Comparison of ENCODE assay signal across 3 cellular contexts in genomic region chr7:33421384-33421783, GRCh38.
A peak's percentile ranks its signal among the peaks of the same experiment; 100 is the strongest.
TF ChIP-seq lines count a peak whose summit lies in the region.

No MANE protein-coding gene starts in this region.

TF ChIP-seq in A549, 52 proteins besides CTCF, POLR2A, EP300 and RAD21:
- no peak for TF ChIP-seq KDM5A (IDR thresholded peaks at IDR 0.05)
- TF ChIP-seq HEYL (CRISPR knock-in tag; IDR thresholded peaks at IDR 0.05) = no peak
- no peak for TF ChIP-seq ATOH8 (CRISPR knock-in tag; IDR thresholded peaks at IDR 0.05; ENCODE audit: low read depth)
- no peak for TF ChIP-seq CEBPB (IDR thresholded peaks at IDR 0.05)
- no peak for TF ChIP-seq EHF (CRISPR knock-in tag; IDR thresholded peaks at IDR 0.05)
- TF ChIP-seq POLR2AphosphoS2 (conservative IDR thresholded peaks at IDR 0.05; ENCODE audit: low read length) = no peak
- no peak for TF ChIP-seq MAZ (IDR thresholded peaks at IDR 0.05; ENCODE audit: borderline replicate concordance, low read depth, low read length)
- no peak for TF ChIP-seq RNF2 (IDR thresholded peaks at IDR 0.05; ENCODE audit: borderline replicate concordance, low read depth)
- TF ChIP-seq HOXB5 (CRISPR knock-in tag; IDR thresholded peaks at IDR 0.05) = no peak
- TF ChIP-seq TFCP2L1 (CRISPR knock-in tag; IDR thresholded peaks at IDR 0.05) = no peak
- no peak for TF ChIP-seq CBX8 (IDR thresholded peaks at IDR 0.05)
- TF ChIP-seq CHD4 (IDR thresholded peaks at IDR 0.05; ENCODE audit: borderline replicate concordance) = no peak
- no peak for TF ChIP-seq GATA3 (IDR thresholded peaks at IDR 0.05; ENCODE audit: borderline replicate concordance)
- no peak for TF ChIP-seq JUN (IDR thresholded peaks at IDR 0.05)
- TF ChIP-seq NFE2L2 (conservative IDR thresholded peaks at IDR 0.05; ENCODE audit: low read length) = no peak
- no peak for TF ChIP-seq CHD2 (IDR thresholded peaks at IDR 0.05; ENCODE audit: low read length, partially characterized antibody)
- TF ChIP-seq, protein P1, sequence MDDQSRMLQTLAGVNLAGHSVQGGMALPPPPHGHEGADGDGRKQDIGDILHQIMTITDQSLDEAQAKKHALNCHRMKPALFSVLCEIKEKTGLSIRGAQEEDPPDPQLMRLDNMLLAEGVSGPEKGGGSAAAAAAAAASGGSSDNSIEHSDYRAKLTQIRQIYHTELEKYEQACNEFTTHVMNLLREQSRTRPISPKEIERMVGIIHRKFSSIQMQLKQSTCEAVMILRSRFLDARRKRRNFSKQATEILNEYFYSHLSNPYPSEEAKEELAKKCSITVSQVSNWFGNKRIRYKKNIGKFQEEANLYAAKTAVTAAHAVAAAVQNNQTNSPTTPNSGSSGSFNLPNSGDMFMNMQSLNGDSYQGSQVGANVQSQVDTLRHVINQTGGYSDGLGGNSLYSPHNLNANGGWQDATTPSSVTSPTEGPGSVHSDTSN (IDR thresholded peaks at IDR 0.05) = no peak
- TF ChIP-seq TP53 (CRISPR knock-in tag; IDR thresholded peaks at IDR 0.05) = no peak

TF ChIP-seq in endothelial cell of umbilical vein, 7 proteins besides CTCF, POLR2A, EP300 and RAD21:
- TF ChIP-seq JUN (IDR thresholded peaks at IDR 0.05; ENCODE audit: borderline replicate concordance, insufficient read depth, insufficient read length, low read depth) (no peak), POLR2AphosphoS5 (IDR thresholded peaks at IDR 0.05; ENCODE audit: insufficient read depth, low read depth, low read length) (no peak), GATA2 (IDR thresholded peaks at IDR 0.05; ENCODE audit: insufficient read depth, insufficient read length, low read depth, low read length) (no peak)
TF ChIP-seq in endothelial cell of umbilical vein: peak in this region for 0.

TF ChIP-seq in liver, 16 proteins besides CTCF, POLR2A, EP300 and RAD21:
- TF ChIP-seq, protein P2, sequence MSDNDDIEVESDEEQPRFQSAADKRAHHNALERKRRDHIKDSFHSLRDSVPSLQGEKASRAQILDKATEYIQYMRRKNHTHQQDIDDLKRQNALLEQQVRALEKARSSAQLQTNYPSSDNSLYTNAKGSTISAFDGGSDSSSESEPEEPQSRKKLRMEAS (IDR thresholded peaks at IDR 0.05) = no peak
- TF ChIP-seq YY1 (IDR thresholded peaks at IDR 0.05) (peak; percentile 21), NR2F2 (IDR thresholded peaks at IDR 0.05) (no peak), ZBTB33 (IDR thresholded peaks at IDR 0.05) (no peak), EGR1 (IDR thresholded peaks at IDR 0.05; ENCODE audit: low read depth in 2 of 2) (no peak), GABPA (IDR thresholded peaks at IDR 0.05 in 1 of 2, conservative IDR thresholded peaks at IDR 0.05 in 1 of 2) (no peak), JUND (IDR thresholded peaks at IDR 0.05) (no peak), FOXA1 (IDR thresholded peaks at IDR 0.05) (peak; percentile 5), REST (IDR thresholded peaks at IDR 0.05) (no peak), TAF1 (conservative IDR thresholded peaks at IDR 0.05) (no peak), HNF4G (IDR thresholded peaks at IDR 0.05) (no peak), FOXA2 (IDR thresholded peaks at IDR 0.05) (no peak), RXRA (IDR thresholded peaks at IDR 0.05) (no peak), HNF4A (conservative IDR thresholded peaks at IDR 0.05) (no peak), SP1 (IDR thresholded peaks at IDR 0.05) (no peak)
- TF ChIP-seq, protein P3, sequence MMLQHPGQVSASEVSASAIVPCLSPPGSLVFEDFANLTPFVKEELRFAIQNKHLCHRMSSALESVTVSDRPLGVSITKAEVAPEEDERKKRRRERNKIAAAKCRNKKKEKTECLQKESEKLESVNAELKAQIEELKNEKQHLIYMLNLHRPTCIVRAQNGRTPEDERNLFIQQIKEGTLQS (IDR thresholded peaks at IDR 0.05) = no peak
